ENCODE assay signal across 7 cellular contexts in the genomic region with DNA sequence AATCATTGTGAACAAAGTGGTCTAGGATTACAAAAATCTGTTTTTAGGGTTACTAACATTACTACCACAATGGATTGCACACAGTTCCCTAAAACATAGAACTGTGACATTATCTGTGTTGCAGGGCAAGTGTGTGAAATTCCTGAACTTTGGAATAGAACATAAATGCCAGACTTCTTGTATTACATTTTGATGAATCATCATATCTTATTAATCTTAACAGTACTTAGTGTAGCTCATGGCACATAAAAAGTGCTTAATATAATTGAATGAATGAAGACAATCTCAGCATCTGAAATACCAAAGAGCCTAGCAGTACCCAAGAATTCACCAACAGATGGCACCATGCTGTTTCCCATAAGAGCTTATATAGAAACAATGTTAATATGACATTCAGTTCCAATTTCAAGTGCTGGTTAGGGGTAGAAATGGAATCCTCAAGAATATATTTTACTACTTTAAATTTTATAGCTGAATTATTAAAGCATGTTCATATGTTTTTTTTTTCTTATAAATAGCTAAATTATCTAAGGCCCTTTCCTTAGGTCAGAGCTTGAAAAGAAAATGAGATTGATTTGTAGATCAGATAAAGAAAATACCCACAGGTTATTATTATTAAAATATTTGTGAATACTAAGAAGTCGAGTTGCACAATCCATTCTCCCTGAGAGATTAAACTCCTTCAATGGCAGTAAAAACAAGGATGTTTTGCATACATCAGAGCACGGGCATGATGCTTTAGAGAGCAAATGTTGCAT. TPM values are rescaled to one million over a fixed set of nuclear protein-coding genes. Genes with fewer than 3 reads are reported as not detected.
DNase-seq lines count a peak whose midpoint lies in the region; ATAC-seq and FAIRE-seq lines count a peak whose summit lies in the region.

No MANE protein-coding gene starts in this region.

- H3K4me3 ChIP-seq in HAP-1, result no peak overlapping the region

- ATAC-seq in GM21528 (IDR thresholded peaks at IDR 0.05; ENCODE audit: low FRiP score, unreplicated experiment), result no peak
- no peak for ATAC-seq in activated CD8-positive, alpha-beta memory T cell treated with anti-CD3 and anti-CD28 coated beads, Interleukin-2, amount 10 ng/mL, durations not matched to agents 7 days and 5 days

- in situ Hi-C loops in HAP-1 (cut with MboI; ENCODE audit: low sequenced_read_pairs), result no loop called here

- CTCF ChIA-PET in activated CD8-positive, alpha-beta memory T cell treated with anti-CD3 and anti-CD28 coated beads, Interleukin-2, amount 10 ng/mL, durations not matched to agents 7 days and 5 days (lab: Charles Lee), result interaction anchor here (0.7 to 3.4 kb wide), 11 partner anchors 9 to 493 kb away, joined by 3 to 28 read pairs (median 4); a partner anchor contains a TSS

- no peak overlapping the region for H3K4me3 Mint-ChIP-seq in activated CD8-positive, alpha-beta memory T cell treated with anti-CD3 and anti-CD28 coated beads, Interleukin-2, amount 10 ng/mL, durations not matched to agents 7 days and 5 days

- no peak overlapping the region for H3K27ac Mint-ChIP-seq in activated CD8-positive, alpha-beta memory T cell treated with anti-CD3 and anti-CD28 coated beads, Interleukin-2, amount 10 ng/mL, durations not matched to agents 7 days and 5 days

- H3K9me3 ChIP-seq in HAP-1, result no peaks in the 10 kb centered on the region

- peak; percentile 52 to 84 for DNase-seq in HAP-1 (ENCODE audit: low spot score in 2 of 2)
- DNase-seq in NCI-H526 (lab: John Stamatoyannopoulos, UW), result peak; percentile 10 to 55
- peak; percentile 43 to 77 for DNase-seq in dermis microvascular lymphatic vessel endothelial cell (ENCODE audit: low read depth in 2 of 2)
- DNase-seq in middle frontal gyrus (ENCODE audit: extremely low spot score, low spot score), result peak; percentile 4
- DNase-seq in activated CD8-positive, alpha-beta memory T cell treated with anti-CD3 and anti-CD28 coated beads, Interleukin-2, amount 10 ng/mL, durations not matched to agents 7 days and 5 days, result no peak

- peak; percentile 85 for FAIRE-seq in G401.6 (lab: Jason Lieb, UNC)

- peaks cover 8% of the 10 kb centered on the region for H3K4me1 ChIP-seq in HAP-1

- peaks cover 12% of the 10 kb centered on the region for H3K27me3 Mint-ChIP-seq in activated CD8-positive, alpha-beta memory T cell treated with anti-CD3 and anti-CD28 coated beads, Interleukin-2, amount 10 ng/mL, durations not matched to agents 7 days and 5 days

- H3K27me3 ChIP-seq in HAP-1 (ENCODE audit: low read depth), result no peaks in the 10 kb centered on the region

- no peaks in the 10 kb centered on the region for H3K9me3 Mint-ChIP-seq in activated CD8-positive, alpha-beta memory T cell treated with anti-CD3 and anti-CD28 coated beads, Interleukin-2, amount 10 ng/mL, durations not matched to agents 7 days and 5 days (ENCODE audit: low read depth)

- H3K36me3 ChIP-seq in HAP-1 (replicated peaks), result no peaks in the 10 kb centered on the region

- no peaks in the 10 kb centered on the region for H3K36me3 Mint-ChIP-seq in activated CD8-positive, alpha-beta memory T cell treated with anti-CD3 and anti-CD28 coated beads, Interleukin-2, amount 10 ng/mL, durations not matched to agents 7 days and 5 days

- no peaks in the 10 kb centered on the region for H3K4me1 Mint-ChIP-seq in activated CD8-positive, alpha-beta memory T cell treated with anti-CD3 and anti-CD28 coated beads, Interleukin-2, amount 10 ng/mL, durations not matched to agents 7 days and 5 days

RNA-seq across cellular contexts. Expression of a gene that starts 25.8 kb away (rescaled TPM):
- total RNA-seq in dermis microvascular lymphatic vessel endothelial cell, result 0.13 TPM in 2 replicates
- total RNA-seq in activated CD8-positive, alpha-beta memory T cell treated with anti-CD3 and anti-CD28 coated beads, Interleukin-2, amount 10 ng/mL, durations not matched to agents 7 days and 5 days, result under 1 TPM; 0.35 to 0.61 TPM
